8 cellular contexts compared by ENCODE assay signal in genomic region chr22:38056969-38057841, GRCh38. TPM values are rescaled to one million over a fixed set of nuclear protein-coding genes. Genes with fewer than 3 reads are reported as not detected.
A peak's percentile ranks its signal among the peaks of the same experiment; 100 is the strongest.
DNase-seq lines count a peak whose midpoint lies in the region; ATAC-seq lines count a peak whose summit lies in the region.

Gene PICK1 (plus strand): TSS chr22:38057404. CDS start chr22:38057810, 406 bp downstream.

- peak within 1 kb of the TSS; percentile 84 for H3K4me3 Mint-ChIP-seq in dendritic cell treated with granulocyte-macrophage colony-stimulating factor and Interleukin-4, amounts not matched to agents 40 ng/mL and 50 ng/mL, for 4 days

- ATAC-seq in HG02852 (IDR thresholded peaks at IDR 0.05; ENCODE audit: unreplicated experiment) (peak; percentile 45), left colon (peak; percentile 89), HG03469 (IDR thresholded peaks at IDR 0.05; ENCODE audit: unreplicated experiment) (no peak)

- DNase-seq in Caki2 (ENCODE audit: low read depth) (peak; percentile 90), NCI-H524 treated with DMSO at 0.1 percent for 48 hours (lab: John Stamatoyannopoulos, UW) (peak; percentile 73), left colon (peak; percentile 84 to 91)
- peak; percentile 68 to 72 for DNase-seq in activated CD4-positive, alpha-beta T cell treated with anti-CD3 and anti-CD28 coated beads, Interleukin-2, amount 50 U/mL, for 4 hours
- DNase-seq in stimulated activated CD4-positive, alpha-beta T cell treated with anti-CD3 and anti-CD28 coated beads, Interleukin-1b, Interleukin-23, amount 100 ng/mL, for 24 hours (ENCODE audit: low read depth in 4 of 4, low spot score in 1 of 4), result peak; percentile 53 to 78 (median 63)

- no peaks in the 10 kb centered on the region for H3K9me3 Mint-ChIP-seq in dendritic cell treated with granulocyte-macrophage colony-stimulating factor and Interleukin-4, amounts not matched to agents 40 ng/mL and 50 ng/mL, for 4 days

- H3K27me3 Mint-ChIP-seq in dendritic cell treated with granulocyte-macrophage colony-stimulating factor and Interleukin-4, amounts not matched to agents 40 ng/mL and 50 ng/mL, for 4 days, result peaks cover 29% of the 10 kb centered on the region

- in situ Hi-C loops in Caki2 (cut with HindIII; ENCODE audit: low pct_unique_long_range_greater_than_20kb, low sequenced_read_pairs), result no loop called here

- peaks cover 25% of the 10 kb centered on the region for H3K4me1 Mint-ChIP-seq in dendritic cell treated with granulocyte-macrophage colony-stimulating factor and Interleukin-4, amounts not matched to agents 40 ng/mL and 50 ng/mL, for 4 days (ENCODE audit: low read depth)

- peaks cover 42% of the 10 kb centered on the region for H3K36me3 Mint-ChIP-seq in dendritic cell treated with granulocyte-macrophage colony-stimulating factor and Interleukin-4, amounts not matched to agents 40 ng/mL and 50 ng/mL, for 4 days (ENCODE audit: low read depth)

- peak within 1 kb of the TSS; percentile 95 for H3K27ac Mint-ChIP-seq in dendritic cell treated with granulocyte-macrophage colony-stimulating factor and Interleukin-4, amounts not matched to agents 40 ng/mL and 50 ng/mL, for 4 days

- intact Hi-C loops in dendritic cell treated with granulocyte-macrophage colony-stimulating factor and Interleukin-4, amounts not matched to agents 40 ng/mL and 50 ng/mL, for 4 days (cut with micrococcal nuclease), result loop anchor here (5.0 kb wide), 1 partner anchor 175 kb away; no protein-coding TSS in a partner anchor
- intact Hi-C loops in left colon (cut with DNase I, micrococcal nuclease), result loop anchor here in 1 of 2 donors (10.0 kb wide), 1 partner anchor 508 kb away; no protein-coding TSS in a partner anchor

RNA-seq across cellular contexts. Expression of gene PICK1, which starts in this region (rescaled TPM):
- 11.1 and 30.8 TPM in 2 replicates for total RNA-seq in Caki2 (2014; rRNA removed; shearing (Covaris generic); ENCODE audit: low replicate concordance)
- 10 to 100 TPM; 34.3 to 40.4 TPM for total RNA-seq in left colon
